16 cellular contexts compared by ENCODE assay signal in the genomic region with DNA sequence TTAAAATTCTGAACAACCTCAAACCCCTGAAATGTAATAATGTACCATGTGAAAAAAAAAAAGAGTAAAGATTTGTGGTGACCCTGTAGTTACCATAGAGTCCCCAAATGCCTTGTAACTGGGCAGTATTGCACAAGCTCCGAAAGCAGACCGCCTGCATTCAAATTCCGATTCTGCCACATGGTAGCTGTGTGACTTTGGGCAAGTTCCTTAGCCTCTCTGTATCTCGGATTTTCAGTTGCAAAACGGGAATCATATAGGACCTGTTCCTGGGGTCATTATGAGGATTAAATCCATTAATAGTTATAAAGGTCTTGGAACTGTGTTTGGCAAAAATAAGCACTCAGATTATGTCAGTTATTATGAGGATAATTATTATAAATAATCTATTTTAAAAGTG. TPM values are rescaled to one million over a fixed set of nuclear protein-coding genes. Genes with fewer than 3 reads are reported as not detected.
DNase-seq lines count a peak whose midpoint lies in the region; ATAC-seq, FAIRE-seq and TF ChIP-seq lines count a peak whose summit lies in the region.
"Had no signal": no experiment of that assay in that cellular context is flagged by ENCODE, and none has a peak within 500 bp of the region (broad histone marks: within the 10 kb centered on the region; RNA-seq: fewer than 3 reads in every experiment).

No MANE protein-coding gene starts in this region.

- H3K4me1 ChIP-seq in IMR-90 (ENCODE audit: control insufficient read depth, insufficient read depth, low read length) (peaks cover 7% of the 10 kb centered on the region), trophoblast cell (ENCODE audit: control insufficient read depth in 1 of 2, insufficient read depth in 2 of 2, low read length in 2 of 2) (no peaks in the 10 kb centered on the region), esophagus muscularis mucosa (peaks cover 0 to 12% (median 7%) of the 10 kb centered on the region in 4 donors)

- H3K4ac ChIP-seq in IMR-90 (ENCODE audit: low read depth, low read length) (no peak overlapping the region), trophoblast cell (ENCODE audit: low read depth, low read length) (no peak overlapping the region)

- TF ChIP-seq EP300 in esophagus muscularis mucosa (IDR thresholded peaks at IDR 0.05), result no peak

- dilution Hi-C loops in IMR-90 (cut with HindIII; ENCODE audit: low sequenced_read_pairs, unreplicated experiment), result no loop called here

- no peak for TF ChIP-seq RAD21 in IMR-90 (IDR thresholded peaks at IDR 0.05; ENCODE audit: low read length)

- H3K9me3 Mint-ChIP-seq in activated CD4-positive, alpha-beta T cell treated with anti-CD3 and anti-CD28 coated beads, Interleukin-2, amount 10 ng/mL, durations not matched to agents 24 days and 14 days, result no peaks in the 10 kb centered on the region
- H3K9me3 Mint-ChIP-seq: CD4-positive, alpha-beta memory T cell; H9 had no signal

- no peak overlapping the region for H4K91ac ChIP-seq in IMR-90 (ENCODE audit: insufficient read depth, low read depth, low read length)
- H4K91ac ChIP-seq in trophoblast cell (ENCODE audit: low read depth, low read length), result no peak overlapping the region

- no peak overlapping the region for H3K56ac ChIP-seq in IMR-90 (ENCODE audit: extremely low read depth, insufficient read depth, low read length)

- ATAC-seq in IMR-90 (ENCODE audit: low read depth), result no peak
- ATAC-seq: GM12878, HepG2 had no signal

- peaks cover 3% of the 10 kb centered on the region; the same call in 1 of the 2 replicates for H3K9me1 ChIP-seq in IMR-90 (ENCODE audit: insufficient read depth, low read length)

- no peaks in the 10 kb centered on the region for H3K36me3 Mint-ChIP-seq in activated CD4-positive, alpha-beta T cell treated with anti-CD3 and anti-CD28 coated beads, Interleukin-2, amount 10 ng/mL, durations not matched to agents 24 days and 14 days (ENCODE audit: low read depth)

- H4K8ac ChIP-seq in IMR-90 (ENCODE audit: low read depth in 2 of 2, low read length in 2 of 2), result no peak overlapping the region
- H4K8ac ChIP-seq in trophoblast cell (ENCODE audit: low read depth, low read length), result no peak overlapping the region

- H3K18ac ChIP-seq in IMR-90 (ENCODE audit: low read depth, low read length), result no peak overlapping the region
- H3K18ac ChIP-seq in trophoblast cell (ENCODE audit: low read length), result no peak overlapping the region

- H3K4me3 ChIP-seq in IMR-90 (ENCODE audit: insufficient read depth, low read depth, low read length), result no peak overlapping the region
- no peak overlapping the region for H3K4me3 ChIP-seq in trophoblast cell (ENCODE audit: low read depth, low read length)
- no peak overlapping the region for H3K4me3 ChIP-seq in esophagus muscularis mucosa
- H3K4me3 ChIP-seq: GM12878 had no signal

- H3K27ac ChIP-seq in IMR-90 (ENCODE audit: insufficient read depth, low read length) (no peak overlapping the region), epithelial cell of prostate (peak overlapping the region; percentile 74), trophoblast cell (ENCODE audit: low read depth, low read length) (no peak overlapping the region), esophagus muscularis mucosa (replicated peaks in 1 of 4) (no peak overlapping the region)
- H3K27ac ChIP-seq: C4-2B had no signal

- no peaks in the 10 kb centered on the region for H3K79me2 ChIP-seq in trophoblast cell (ENCODE audit: control insufficient read depth, insufficient read depth, low read length, poor library complexity)

- no peaks in the 10 kb centered on the region for H3K9me3 ChIP-seq in IMR-90 (ENCODE audit: control insufficient read depth, insufficient read depth, low read length)
- H3K9me3 ChIP-seq in trophoblast cell (ENCODE audit: insufficient read depth, low read depth, low read length), result no peaks in the 10 kb centered on the region
- H3K9me3 ChIP-seq in esophagus muscularis mucosa, result no peaks in the 10 kb centered on the region
- H3K9me3 ChIP-seq: BE2C had no signal

- peak; percentile 35 for FAIRE-seq in GM19239 (lab: Jason Lieb, UNC)
- FAIRE-seq: A204.1, GM12878, GM18507, HepG2 had no signal

- no peak overlapping the region for H2AK9ac ChIP-seq in IMR-90 (replicated peaks; ENCODE audit: low read depth, low read length, poor library complexity)

- no peak overlapping the region for H2AFZ ChIP-seq in IMR-90 (replicated peaks; ENCODE audit: low read length, poor library complexity)
- no peak overlapping the region for H2AFZ ChIP-seq in trophoblast cell (ENCODE audit: insufficient read depth, low read length, poor library complexity)

- 74% methylated on average over 3 of the region's 5 CpGs; no CpG with 5 or more reads in 1 of the 2 experiments for WGBS in IMR-90 (ENCODE audit: extremely low coverage in 2 of 2, insufficient read length in 1 of 2), 2 experiments
- WGBS in trophoblast cell (ENCODE audit: extremely low coverage, insufficient coverage, insufficient read length), result no CpG with 5 or more reads among the region's 5 CpGs
- whole genome bisulfite sequencing in esophagus muscularis mucosa, result 90% methylated on average over 5 of the region's 5 CpGs

- CTCF ChIA-PET in IMR-90 (lab: Yijun Ruan, JAX), result no interaction called here

- no peaks in the 10 kb centered on the region for H4K20me1 ChIP-seq in IMR-90 (ENCODE audit: insufficient read depth, low read length)

- in situ Hi-C loops in IMR-90 (cut with MboI; ENCODE audit: low sequenced_read_pairs), result no loop called here

- H3K27me3 Mint-ChIP-seq in activated CD4-positive, alpha-beta T cell treated with anti-CD3 and anti-CD28 coated beads, Interleukin-2, amount 10 ng/mL, durations not matched to agents 24 days and 14 days, result no peaks in the 10 kb centered on the region
- H3K27me3 Mint-ChIP-seq: CD4-positive, alpha-beta memory T cell had no signal

- H3K36me3 ChIP-seq in IMR-90 (ENCODE audit: control insufficient read depth, insufficient read depth, low read length), result no peaks in the 10 kb centered on the region
- H3K36me3 ChIP-seq in trophoblast cell (ENCODE audit: control insufficient read depth in 1 of 2, insufficient read depth in 2 of 2, low read length in 2 of 2), result no peaks in the 10 kb centered on the region
- no peaks in the 10 kb centered on the region for H3K36me3 ChIP-seq in esophagus muscularis mucosa
- H3K36me3 ChIP-seq: BE2C had no signal

- TF ChIP-seq POLR2A in IMR-90 (IDR thresholded peaks at IDR 0.05; ENCODE audit: low read depth, low read length), result no peak
- no peak for TF ChIP-seq POLR2A in esophagus muscularis mucosa (IDR thresholded peaks at IDR 0.05; ENCODE audit: low read depth)

- no peak overlapping the region for H4K12ac ChIP-seq in trophoblast cell (ENCODE audit: low read depth, low read length)

- H3K9ac ChIP-seq in IMR-90 (ENCODE audit: low read depth, low read length) (no peak overlapping the region), trophoblast cell (ENCODE audit: low read length) (no peak overlapping the region)

- no peak overlapping the region for H2AK5ac ChIP-seq in IMR-90 (ENCODE audit: low read depth, low read length)
- no peak overlapping the region for H2AK5ac ChIP-seq in trophoblast cell (ENCODE audit: low read length)

- H2BK120ac ChIP-seq in IMR-90 (ENCODE audit: low read depth, low read length) (no peak overlapping the region), trophoblast cell (ENCODE audit: insufficient read depth, low read length, poor library complexity) (no peak overlapping the region)

- H2BK15ac ChIP-seq in IMR-90 (ENCODE audit: low read depth, low read length), result no peak overlapping the region

- H3K4me2 ChIP-seq in IMR-90 (ENCODE audit: low read depth, low read length) (no peak overlapping the region), trophoblast cell (ENCODE audit: low read length) (no peak overlapping the region)

- no peak overlapping the region for H3K4me3 Mint-ChIP-seq in activated CD4-positive, alpha-beta T cell treated with anti-CD3 and anti-CD28 coated beads, Interleukin-2, amount 10 ng/mL, durations not matched to agents 24 days and 14 days
- H3K4me3 Mint-ChIP-seq: CD4-positive, alpha-beta memory T cell; H9 had no signal

- no peak overlapping the region for H4K5ac ChIP-seq in IMR-90 (ENCODE audit: low read depth, low read length)

- H2BK12ac ChIP-seq in trophoblast cell (ENCODE audit: low read length), result no peak overlapping the region

- H3K14ac ChIP-seq in IMR-90 (replicated peaks; ENCODE audit: low read depth, low read length) (0 out of 2 replicates have a peak overlapping the region, but pooled peaks have one; percentile 29), trophoblast cell (ENCODE audit: low read length) (no peak overlapping the region)

- no peaks in the 10 kb centered on the region for H3K4me1 Mint-ChIP-seq in activated CD4-positive, alpha-beta T cell treated with anti-CD3 and anti-CD28 coated beads, Interleukin-2, amount 10 ng/mL, durations not matched to agents 24 days and 14 days
- H3K4me1 Mint-ChIP-seq: H9 had no signal

- BruUV-seq in IMR-90 (replicated peaks; lab: Mats Ljungman, UMichigan), result no TSS peak

- TF ChIP-seq CTCF in IMR-90 (conservative IDR thresholded peaks at IDR 0.05; ENCODE audit: low read depth, low read length) (no peak), esophagus muscularis mucosa (IDR thresholded peaks at IDR 0.05) (no peak)

- DNase-seq in GM19239 (ENCODE audit: insufficient read length, low spot score) (no peak), IMR-90 (no peak), epithelial cell of prostate (ENCODE audit: low read depth, low spot score) (no peak), trophoblast cell (peak; percentile 30 to 69), esophagus muscularis mucosa (ENCODE audit: extremely low spot score) (no peak), Kasumi-1 (lab: John Stamatoyannopoulos, UW) (no peak)
- no peak for DNase-seq in activated CD4-positive, alpha-beta T cell treated with anti-CD3 and anti-CD28 coated beads, Interleukin-2, amount 10 ng/mL, durations not matched to agents 24 days and 14 days
- DNase-seq: CD4-positive, alpha-beta memory T cell; GOT3; H9 had no signal

- POLR2A ChIA-PET in IMR-90 (lab: Charles Lee; ENCODE audit: unreplicated experiment), result no interaction called here

- intact Hi-C loops in IMR-90 (cut with micrococcal nuclease), result no loop called here
- intact Hi-C loops in esophagus muscularis mucosa (cut with DNase I), result no loop called here
- intact Hi-C loops in activated CD4-positive, alpha-beta T cell treated with anti-CD3 and anti-CD28 coated beads, Interleukin-2, amount 10 ng/mL, durations not matched to agents 24 days and 14 days (cut with micrococcal nuclease), result no loop called here

- no peak overlapping the region for H2BK20ac ChIP-seq in IMR-90 (ENCODE audit: low read depth, low read length)

- H3K27me3 ChIP-seq in IMR-90 (ENCODE audit: control insufficient read depth, insufficient read depth, low read length) (no peaks in the 10 kb centered on the region), trophoblast cell (ENCODE audit: insufficient read depth, low read length) (no peaks in the 10 kb centered on the region), esophagus muscularis mucosa (no peaks in the 10 kb centered on the region)
- H3K27me3 ChIP-seq: BE2C had no signal

- no peaks in the 10 kb centered on the region for H3K79me1 ChIP-seq in IMR-90 (ENCODE audit: low read depth in 1 of 2, low read length in 2 of 2)
- no peaks in the 10 kb centered on the region for H3K79me1 ChIP-seq in trophoblast cell (ENCODE audit: low read length)

- H3K27ac Mint-ChIP-seq in activated CD4-positive, alpha-beta T cell treated with anti-CD3 and anti-CD28 coated beads, Interleukin-2, amount 10 ng/mL, durations not matched to agents 24 days and 14 days, result no peak overlapping the region
- H3K27ac Mint-ChIP-seq: H9 had no signal

- H2BK5ac ChIP-seq in IMR-90 (ENCODE audit: low read depth, low read length, poor library complexity, severe bottlenecking), result no peak overlapping the region
- no peak overlapping the region for H2BK5ac ChIP-seq in trophoblast cell (ENCODE audit: low read depth, low read length, poor library complexity)

- H3K23ac ChIP-seq in IMR-90 (ENCODE audit: low read depth, low read length), result no peak overlapping the region
- no peak overlapping the region for H3K23ac ChIP-seq in trophoblast cell (ENCODE audit: low read length)

RNA-seq across cellular contexts. Expression of a gene that starts 43.6 kb away (rescaled TPM):
- total RNA-seq in IMR-90 (2012; rRNA removed) (22.0 and 23.1 TPM in 2 replicates), esophagus muscularis mucosa (10 to 100 TPM; 14.4 to 22.8 (median 18.4) TPM)
- 29.0 and 29.9 TPM in 2 replicates for polyA plus RNA-seq in IMR-90 (2012; rRNA removed)
- 11.5 and 20.0 TPM in 2 replicates for polyA plus RNA-seq in IMR-90 (2012; cell fraction: cytosol; rRNA removed)
- polyA plus RNA-seq in IMR-90 (2012; cell fraction: nucleus; rRNA removed; ENCODE audit: low replicate concordance), result 21.8 and 63.1 TPM in 2 replicates
- polyA plus RNA-seq in trophoblast cell (2013), result 14.5 and 14.9 TPM in 2 replicates
- 22.1 and 22.2 TPM in 2 replicates for total RNA-seq in activated CD4-positive, alpha-beta T cell treated with anti-CD3 and anti-CD28 coated beads, Interleukin-2, amount 10 ng/mL, durations not matched to agents 24 days and 14 days

Comparison
In these comparisons a context has a peak if more than half of its experiments do, and no peak if none do; other contexts are left out.
1. DNase-seq: peak in trophoblast cell (2 of 2); none in GM19239 (single experiment), IMR-90 (single experiment), epithelial cell of prostate (single experiment), esophagus muscularis mucosa (single experiment), Kasumi-1 (0 of 2) and activated CD4-positive, alpha-beta T cell treated with anti-CD3 and anti-CD28 coated beads, Interleukin-2, amount 10 ng/mL, durations not matched to agents 24 days and 14 days (single experiment).